In the genomic region with DNA sequence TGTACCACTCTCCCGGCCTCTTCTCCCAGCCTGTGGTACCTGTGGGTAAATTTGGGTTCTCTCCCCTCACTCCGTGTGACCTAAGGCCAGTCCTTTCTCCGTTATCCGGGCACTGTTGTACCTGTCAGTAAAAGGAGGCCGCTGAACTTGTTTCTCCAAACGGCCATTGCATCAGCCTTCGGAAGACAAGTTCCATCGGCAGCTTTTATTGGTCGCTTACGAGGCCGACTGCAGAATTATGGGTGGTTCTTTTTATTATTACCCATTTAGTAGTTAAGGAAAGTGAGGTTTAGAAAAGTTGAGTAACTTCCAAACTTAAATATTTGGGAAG, we compare ENCODE assay signal across 8 cellular contexts. TPM values are rescaled to one million over a fixed set of nuclear protein-coding genes. Genes with fewer than 3 reads are reported as not detected.
A peak's percentile ranks its signal among the peaks of the same experiment; 100 is the strongest.
DNase-seq lines count a peak whose midpoint lies in the region; ATAC-seq, FAIRE-seq and TF ChIP-seq lines count a peak whose summit lies in the region.

No MANE protein-coding gene starts in this region.

- intact Hi-C loops in left lung (cut with DNase I) = no loop called here
- intact Hi-C loops in testis (cut with DNase I; ENCODE audit: low total_unique reads) = no loop called here

- H3K27me3 Mint-ChIP-seq in CD4-positive, CD25-positive, alpha-beta regulatory T cell = no peaks in the 10 kb centered on the region

- peaks cover 33% of the 10 kb centered on the region for H3K36me3 Mint-ChIP-seq in CD4-positive, CD25-positive, alpha-beta regulatory T cell

- peak in 1 of 3 donors; percentile 53 for DNase-seq in CD4-positive, CD25-positive, alpha-beta regulatory T cell
- DNase-seq in NT2/D1 (ENCODE audit: low read depth, low spot score) (no peak), bronchial epithelial cell (ENCODE audit: low read depth) (peak; percentile 23), left lung (no peak), testis (no peak), ecto neural progenitor cell (ENCODE audit: low spot score) (no peak), SKM-1 treated with dmso at 0.1 percent for 144 hours (lab: John Stamatoyannopoulos, UW; ENCODE audit: unreplicated experiment) (no peak)

- no peak for TF ChIP-seq CTCF in bronchial epithelial cell (IDR thresholded peaks at IDR 0.05; ENCODE audit: insufficient read depth, low read length, severe bottlenecking)
- no peak for TF ChIP-seq CTCF in left lung (IDR thresholded peaks at IDR 0.05)
- TF ChIP-seq CTCF in testis (IDR thresholded peaks at IDR 0.05) = no peak

- peak overlapping the region; percentile 93 for H3K9ac ChIP-seq in NT2/D1 (ENCODE audit: insufficient read length, low read depth)

- peak overlapping the region; percentile 84 for H3K27ac ChIP-seq in CD4-positive, CD25-positive, alpha-beta regulatory T cell (ENCODE audit: insufficient read depth, low read length, poor library complexity, severe bottlenecking)
- H3K27ac ChIP-seq in left lung (peak overlapping the region; percentile 81 to 91), testis (peak overlapping the region; percentile 5 to 70)

- 0 to 1% methylated on average over 11 of the region's 11 CpGs for WGBS in testis, 2 donors

- H3K36me3 ChIP-seq in CD4-positive, CD25-positive, alpha-beta regulatory T cell (ENCODE audit: control insufficient read depth, insufficient read depth, low read length) = peaks cover 20% of the 10 kb centered on the region
- H3K36me3 ChIP-seq in NT2/D1 (ENCODE audit: insufficient read depth, insufficient read length, low read length) = peaks cover 40% of the 10 kb centered on the region
- peaks cover 16% of the 10 kb centered on the region for H3K36me3 ChIP-seq in bronchial epithelial cell (ENCODE audit: control insufficient read depth, insufficient read depth, low read length)
- H3K36me3 ChIP-seq in left lung = peaks cover 0 to 29% of the 10 kb centered on the region in 2 donors
- H3K36me3 ChIP-seq in testis (ENCODE audit: low read depth, missing control alignments) = no peaks in the 10 kb centered on the region

- peaks cover 60% of the 10 kb centered on the region for H3K4me1 ChIP-seq in CD4-positive, CD25-positive, alpha-beta regulatory T cell (ENCODE audit: control insufficient read depth, insufficient read depth, low read length, poor library complexity, severe bottlenecking)
- H3K4me1 ChIP-seq in NT2/D1 (ENCODE audit: insufficient read depth, insufficient read length) (no peaks in the 10 kb centered on the region), left lung (peaks cover 0 to 49% of the 10 kb centered on the region in 2 donors), testis (peaks cover 6% of the 10 kb centered on the region)

- no peak for FAIRE-seq in bronchial epithelial cell (lab: Jason Lieb, UNC)

- H3K4me3 Mint-ChIP-seq in CD4-positive, CD25-positive, alpha-beta regulatory T cell = peak overlapping the region; percentile 87 to 97 (median 94)

- peaks cover 0 to 2% (median 0%) of the 10 kb centered on the region in 7 donors for H3K9me3 Mint-ChIP-seq in CD4-positive, CD25-positive, alpha-beta regulatory T cell

- H3K27ac Mint-ChIP-seq in CD4-positive, CD25-positive, alpha-beta regulatory T cell = peak overlapping the region; percentile 87 to 96 (median 89)

- H3K4me1 Mint-ChIP-seq in CD4-positive, CD25-positive, alpha-beta regulatory T cell = peaks cover 30 to 66% (median 55%) of the 10 kb centered on the region in 4 donors

- H3K9me3 ChIP-seq in CD4-positive, CD25-positive, alpha-beta regulatory T cell (ENCODE audit: control insufficient read depth in 2 of 2, low read length in 2 of 2) = no peaks in the 10 kb centered on the region
- H3K9me3 ChIP-seq in NT2/D1 (ENCODE audit: insufficient read depth, low read length) (no peaks in the 10 kb centered on the region), left lung (no peaks in the 10 kb centered on the region), testis (no peaks in the 10 kb centered on the region)

- no peak for ATAC-seq in CD4-positive, CD25-positive, alpha-beta regulatory T cell (ENCODE audit: low read depth in 2 of 2)
- ATAC-seq in GM21526 (IDR thresholded peaks at IDR 0.05; ENCODE audit: low FRiP score, unreplicated experiment) (peak; percentile 4), left lung (peak; percentile 4)

- H3K4me3 ChIP-seq in CD4-positive, CD25-positive, alpha-beta regulatory T cell (ENCODE audit: low read depth, low read length) = peak overlapping the region; percentile 100
- H3K4me3 ChIP-seq in NT2/D1 (ENCODE audit: insufficient read length, low read depth) = peak overlapping the region; percentile 89
- H3K4me3 ChIP-seq in bronchial epithelial cell (ENCODE audit: low read depth, low read length) = peak overlapping the region; percentile 96
- H3K4me3 ChIP-seq in left lung = peak overlapping the region; percentile 70 to 92
- H3K4me3 ChIP-seq in testis = peak overlapping the region; percentile 65 to 90

- TF ChIP-seq POLR2A in testis (IDR thresholded peaks at IDR 0.05) = no peak

- H3K27me3 ChIP-seq in CD4-positive, CD25-positive, alpha-beta regulatory T cell (ENCODE audit: control insufficient read depth, insufficient read depth, low read length) = no peaks in the 10 kb centered on the region
- H3K27me3 ChIP-seq in NT2/D1 (ENCODE audit: insufficient read depth, insufficient read length) = no peaks in the 10 kb centered on the region
- H3K27me3 ChIP-seq in bronchial epithelial cell (ENCODE audit: control insufficient read depth, insufficient read depth, low read length) = no peaks in the 10 kb centered on the region
- no peaks in the 10 kb centered on the region for H3K27me3 ChIP-seq in left lung
- no peaks in the 10 kb centered on the region for H3K27me3 ChIP-seq in testis

RNA-seq across cellular contexts. Expression of a gene that starts 0.6 kb away (rescaled TPM):
- total RNA-seq in CD4-positive, CD25-positive, alpha-beta regulatory T cell = 25.9 TPM
- polyA plus RNA-seq in CD4-positive, CD25-positive, alpha-beta regulatory T cell = 10 to 100 TPM; 11.0 to 13.1 (median 11.4) TPM
- total RNA-seq in bronchial epithelial cell (35.2 and 43.7 TPM in 2 replicates), left lung (10 to 100 TPM; 12.3 to 15.9 TPM), testis (10 to 100 TPM; 13.3 to 14.3 TPM)
- polyA plus RNA-seq in testis (ENCODE audit: insufficient read depth, low read depth, low replicate concordance) = 11.6 TPM

RNA-seq across cellular contexts. Expression of a gene that starts 12.0 kb away (rescaled TPM):
- 39.7 TPM for total RNA-seq in CD4-positive, CD25-positive, alpha-beta regulatory T cell
- 10 to 100 TPM; 17.7 to 22.0 (median 19.3) TPM for polyA plus RNA-seq in CD4-positive, CD25-positive, alpha-beta regulatory T cell
- total RNA-seq in bronchial epithelial cell (4.2 and 8.4 TPM in 2 replicates), left lung (10 to 100 TPM in 1 of 2 donors, 1 to 10 TPM in 1; 9.0 to 10.5 TPM), testis (10 to 100 TPM; 29.9 to 30.5 TPM)
- polyA plus RNA-seq in testis (ENCODE audit: insufficient read depth, low read depth, low replicate concordance) = 24.6 TPM

RNA-seq across cellular contexts. Expression of a gene that starts 33.2 kb away (rescaled TPM):
- total RNA-seq in CD4-positive, CD25-positive, alpha-beta regulatory T cell = not detected
- not detected for polyA plus RNA-seq in CD4-positive, CD25-positive, alpha-beta regulatory T cell
- not detected in 2 replicates for total RNA-seq in bronchial epithelial cell
- total RNA-seq in left lung = under 1 TPM in 1 of 2 donors, not detected in 1; 0.42 TPM
- 10 to 100 TPM in 1 of 2 donors, 1 to 10 TPM in 1; 4.7 to 12.4 TPM for total RNA-seq in testis
- polyA plus RNA-seq in testis (ENCODE audit: insufficient read depth, low read depth, low replicate concordance) = 5.0 TPM

Comparison
In these comparisons a context has a peak if more than half of its experiments do, and no peak if none do; other contexts are left out.
1. ATAC-seq: peak in GM21526 (single experiment) and left lung (single experiment); none in CD4-positive, CD25-positive, alpha-beta regulatory T cell (0 of 2).
2. Peak in every context shown above with its lines, with median percentiles within 50 percentile points of each other: H3K27ac ChIP-seq and H3K4me3 ChIP-seq.